ENCODE assay signal across 8 cellular contexts in genomic region chr1:120176092-120176855, GRCh38. TPM values are rescaled to one million over a fixed set of nuclear protein-coding genes. Genes with fewer than 3 reads are reported as not detected.
DNase-seq lines count a peak whose midpoint lies in the region; ATAC-seq, FAIRE-seq and TF ChIP-seq lines count a peak whose summit lies in the region.

Gene SEC22B, minus strand, starts transcription at chr1:120176520. Its CDS starts 139 bp downstream, at chr1:120176381.

- H3K4me3 ChIP-seq in right cardiac atrium (ENCODE audit: low read length): peak within 1 kb of the TSS; percentile 91

- H3K27me3 ChIP-seq in right cardiac atrium (ENCODE audit: control insufficient read depth, insufficient read depth): no peaks in the 10 kb centered on the region

- H3K9me3 ChIP-seq in right cardiac atrium (ENCODE audit: control insufficient read depth, low read length): no peaks in the 10 kb centered on the region

- ATAC-seq in GM18505 (IDR thresholded peaks at IDR 0.05; ENCODE audit: unreplicated experiment): peak; percentile 98
- peak; percentile 95 for ATAC-seq in HG02970 (IDR thresholded peaks at IDR 0.05; ENCODE audit: low FRiP score, unreplicated experiment)
- ATAC-seq in right cardiac atrium: peak; percentile 92 to 94

- DNase-seq in NCI-H187 treated with DMSO at 0.1 percent for 48 hours (lab: John Stamatoyannopoulos, UW) (peak; percentile 78), T-helper 2 cell (peak; percentile 63 to 98 (median 83)), right cardiac atrium (peak; percentile 89 to 92 (median 91)), pulmonary artery endothelial cell (ENCODE audit: low read depth, low spot score) (peak; percentile 78), urothelium cell line (ENCODE audit: low spot score) (peak; percentile 91)

- H3K27ac ChIP-seq in angular gyrus (ENCODE audit: low read depth, low read length) (peak within 1 kb of the TSS; percentile 90), right cardiac atrium (ENCODE audit: low read length) (peak within 1 kb of the TSS; percentile 91)

- FAIRE-seq in urothelium cell line (lab: Jason Lieb, UNC): no peak

- peak; percentile 96 for TF ChIP-seq POLR2A in GM18505 (IDR thresholded peaks at IDR 0.05; ENCODE audit: borderline replicate concordance, extremely low read depth, insufficient read depth, insufficient read length)

- no peaks in the 10 kb centered on the region for H3K4me1 ChIP-seq in right cardiac atrium (ENCODE audit: control insufficient read depth, insufficient read depth, low read length)

- intact Hi-C loops in right cardiac atrium (cut with DNase I): no loop called here

- 3% methylated on average over 39 of the region's 39 CpGs for WGBS in right cardiac atrium

RNA-seq across cellular contexts. Expression of gene SEC22B, which starts in this region (rescaled TPM):
- total RNA-seq in right cardiac atrium (10 to 100 TPM; 16.4 to 23.6 (median 21.1) TPM), pulmonary artery endothelial cell (25.9 and 26.7 TPM in 2 replicates)
- polyA plus RNA-seq in right cardiac atrium: 14.9 TPM

Comparison
In these comparisons a context has a peak if more than half of its experiments do, and no peak if none do; other contexts are left out.
1. Peak in every context shown above with its lines: DNase-seq, ATAC-seq, H3K4me3 ChIP-seq and H3K27ac ChIP-seq.